ENCODE assay signal across 12 cellular contexts in the genomic region with DNA sequence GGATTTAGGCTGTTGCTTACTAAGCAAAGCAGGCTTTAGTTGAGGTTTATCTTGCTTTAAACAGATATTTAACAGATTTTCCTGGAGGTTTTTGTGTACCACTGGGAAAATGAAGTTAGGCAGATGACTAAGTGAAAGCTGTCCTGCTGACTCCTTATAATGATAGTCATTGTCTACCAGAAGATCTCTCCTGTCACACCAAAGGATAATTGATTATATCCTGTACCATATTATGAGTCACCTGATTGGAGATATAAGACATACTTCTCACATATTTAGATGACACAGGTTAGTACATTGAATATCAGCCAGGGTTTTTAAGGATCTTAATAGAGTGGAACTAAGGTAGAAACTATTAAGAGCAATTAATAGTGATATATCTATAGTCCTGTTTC.
A peak's percentile ranks its signal among the peaks of the same experiment; 100 is the strongest.
DNase-seq lines count a peak whose midpoint lies in the region; ATAC-seq and TF ChIP-seq lines count a peak whose summit lies in the region.
"Had no signal": no experiment of that assay in that cellular context is flagged by ENCODE, and none has a peak within 500 bp of the region (broad histone marks: within the 10 kb centered on the region; RNA-seq: fewer than 3 reads in every experiment).

No MANE protein-coding gene starts in this region.

- no TSS peak for BruUV-seq in A673 (replicated peaks; lab: Mats Ljungman, UMichigan)

- H3K79me2 ChIP-seq in fibroblast of lung (ENCODE audit: control insufficient read depth, insufficient read depth, low read length), result peaks cover 62% of the 10 kb centered on the region

- CTCF ChIA-PET in A673 (lab: Charles Lee), result no interaction called here

- H3K36me3 ChIP-seq in A673 (ENCODE audit: insufficient read depth, low read length, poor library complexity, severe bottlenecking) (peaks cover 5% of the 10 kb centered on the region), fibroblast of lung (ENCODE audit: control insufficient read depth, insufficient read depth, low read length) (no peaks in the 10 kb centered on the region)

- H3K27me3 ChIP-seq in A673 (replicated peaks; ENCODE audit: insufficient read depth, low read depth, low read length, poor library complexity) (no peaks in the 10 kb centered on the region), fibroblast of lung (ENCODE audit: control insufficient read depth, insufficient read depth, low read length) (no peaks in the 10 kb centered on the region)

- DNase-seq in A673 (ENCODE audit: low spot score) (peak; percentile 53), RPMI7951 (ENCODE audit: low read depth) (peak; percentile 51), fibroblast of lung (ENCODE audit: low read depth in 2 of 2) (peak in 1 of 2 donors; percentile 56), omental fat pad (ENCODE audit: low spot score) (no peak), OCI-M2 (lab: John Stamatoyannopoulos, UW; ENCODE audit: unreplicated experiment) (no peak), middle frontal gyrus (ENCODE audit: extremely low spot score, low spot score) (no peak)
- DNase-seq: activated gamma-delta T cell treated with Interleukin-2 at 50 U/mL for 16 hours, caudate nucleus, NCI-H1105 treated with DMSO at 0.1 percent for 48 hours had no signal

- no peak overlapping the region for H3K9ac ChIP-seq in fibroblast of lung (ENCODE audit: insufficient read depth, low read length)

- H3K4me1 ChIP-seq in A673 (ENCODE audit: insufficient read depth, low read length, poor library complexity, severe bottlenecking) (peaks cover 82% of the 10 kb centered on the region), fibroblast of lung (ENCODE audit: control insufficient read depth, extremely low read depth, insufficient read depth, low read length) (peaks cover 11% of the 10 kb centered on the region)

- intact Hi-C loops in A673 (cut with micrococcal nuclease; ENCODE audit: unreplicated experiment), result no loop called here

- ATAC-seq in GM21390 (IDR thresholded peaks at IDR 0.05; ENCODE audit: unreplicated experiment), result peak; percentile 11
- no peak for ATAC-seq in GM18498 (IDR thresholded peaks at IDR 0.05; ENCODE audit: unreplicated experiment)
- no peak for ATAC-seq in omental fat pad (ENCODE audit: low FRiP score)

- H3K4me3 ChIP-seq in A673 (ENCODE audit: low read depth, low read length, poor library complexity, severe bottlenecking), result no peak overlapping the region
- H3K4me3 ChIP-seq in fibroblast of lung (replicated peaks in 1 of 4; ENCODE audit: control extremely low read depth in 1 of 4, insufficient read depth in 1 of 4, low read depth in 3 of 4, low read length in 4 of 4), result no peak overlapping the region

- POLR2A ChIA-PET in A673 (lab: Charles Lee; ENCODE audit: low non-redundant PET), result no interaction called here

- peak overlapping the region; percentile 17 for H3K4me2 ChIP-seq in fibroblast of lung (ENCODE audit: extremely low read depth, insufficient read depth, low read length)

- no peaks in the 10 kb centered on the region for H3K9me3 ChIP-seq in A673 (ENCODE audit: low read depth, low read length, poor library complexity, severe bottlenecking)
- H3K9me3 ChIP-seq in fibroblast of lung (ENCODE audit: control insufficient read depth, insufficient read depth, low read depth, low read length), result no peaks in the 10 kb centered on the region

- H2AFZ ChIP-seq in fibroblast of lung (ENCODE audit: low read length), result no peak overlapping the region

- no peak for TF ChIP-seq CTCF in A673 (conservative IDR thresholded peaks at IDR 0.05; ENCODE audit: low read depth, low read length)
- no peak for TF ChIP-seq CTCF in fibroblast of lung (conservative IDR thresholded peaks at IDR 0.05 in 1 of 2, IDR thresholded peaks at IDR 0.05 in 1 of 2; ENCODE audit: low read depth in 1 of 2, low read length in 2 of 2)
- no peak for TF ChIP-seq CTCF in omental fat pad (IDR thresholded peaks at IDR 0.05)

- H3K27ac ChIP-seq in A673 (ENCODE audit: low read depth, low read length, poor library complexity, severe bottlenecking) (peak overlapping the region; percentile 71), fibroblast of lung (ENCODE audit: insufficient read depth, low read length) (no peak overlapping the region)
- H3K27ac ChIP-seq: VCaP had no signal

- peaks cover 3% of the 10 kb centered on the region for H4K20me1 ChIP-seq in fibroblast of lung (ENCODE audit: control insufficient read depth, extremely low read depth, insufficient read depth, low read length)

Comparison
In these comparisons a context has a peak if more than half of its experiments do, and no peak if none do; other contexts are left out.
1. DNase-seq: peak in A673 (single experiment) and RPMI7951 (single experiment); none in omental fat pad (single experiment), OCI-M2 (single experiment) and middle frontal gyrus (single experiment).